In the genomic region with DNA sequence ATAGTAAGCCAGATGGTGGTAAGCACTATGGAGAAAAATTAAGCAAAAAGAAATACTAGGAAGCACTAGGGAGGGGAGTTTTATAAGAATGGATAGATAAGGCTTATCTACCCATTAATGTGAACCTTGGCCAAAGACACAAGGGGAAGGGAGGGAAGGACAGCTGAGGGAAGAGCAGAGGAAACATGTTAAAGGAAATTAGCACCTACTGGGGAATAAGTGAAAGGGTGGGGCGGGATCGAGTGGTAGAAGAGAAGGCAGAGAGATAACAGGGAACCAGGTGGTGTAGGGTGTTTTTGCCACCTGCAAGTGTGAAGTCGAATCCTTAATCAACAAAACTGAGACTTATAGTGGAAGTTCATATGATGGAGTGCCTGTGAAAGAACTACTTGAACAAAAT, we compare ENCODE assay signal across 21 cellular contexts. TPM values are rescaled to one million over a fixed set of nuclear protein-coding genes. Genes with fewer than 3 reads are reported as not detected.
DNase-seq lines count a peak whose midpoint lies in the region; ATAC-seq lines count a peak whose summit lies in the region.
"Had no signal": no experiment of that assay in that cellular context is flagged by ENCODE, and none has a peak within 500 bp of the region (broad histone marks: within the 10 kb centered on the region; RNA-seq: fewer than 3 reads in every experiment).

No MANE protein-coding gene starts in this region.

- no peaks in the 10 kb centered on the region for H3K79me2 ChIP-seq in mesendoderm (ENCODE audit: control insufficient read depth, insufficient read depth, low read length)

- ATAC-seq in HG02981 (IDR thresholded peaks at IDR 0.05; ENCODE audit: unreplicated experiment) (no peak), HG02763 (IDR thresholded peaks at IDR 0.05; ENCODE audit: unreplicated experiment) (no peak)
- ATAC-seq: GM12878, heart right ventricle had no signal

- H2BK15ac ChIP-seq in mesendoderm (replicated peaks; ENCODE audit: low read depth), result no peak overlapping the region

- H3K79me1 ChIP-seq in mesendoderm (ENCODE audit: low read length), result no peaks in the 10 kb centered on the region

- no peak overlapping the region for H3K4me2 ChIP-seq in mesendoderm (ENCODE audit: low read length)

- H3K4ac ChIP-seq in mesendoderm (ENCODE audit: low read depth, low read length), result no peak overlapping the region

- H3K18ac ChIP-seq in mesendoderm (ENCODE audit: low read length), result no peak overlapping the region

- H3K23ac ChIP-seq in mesendoderm (ENCODE audit: low read length), result no peak overlapping the region

- no peak overlapping the region for H4K8ac ChIP-seq in mesendoderm (ENCODE audit: low read depth, low read length)

- H3K36me3 ChIP-seq in mesendoderm (ENCODE audit: control insufficient read depth, insufficient read depth, low read length), result no peaks in the 10 kb centered on the region
- H3K36me3 ChIP-seq: heart right ventricle, uterus had no signal

- no peak overlapping the region for H2BK120ac ChIP-seq in mesendoderm (ENCODE audit: low read depth, low read length)

- H2AK5ac ChIP-seq in mesendoderm (ENCODE audit: low read length), result no peak overlapping the region

- in situ Hi-C loops in G401 (cut with HindIII; ENCODE audit: low sequenced_read_pairs), result no loop called here

- DNase-seq in G401 (ENCODE audit: low spot score), result peak; percentile 77
- peak; percentile 28 for DNase-seq in NCI-H1105 treated with DMSO at 0.1 percent for 48 hours (lab: John Stamatoyannopoulos, UW)
- DNase-seq in NCI-H526 treated with DMSO at 0.1 percent for 48 hours (lab: John Stamatoyannopoulos, UW), result peak; percentile 16
- peak; percentile 82 for DNase-seq in mesendoderm
- no peak for DNase-seq in anterior cingulate cortex (lab: John Stamatoyannopoulos, UW)
- DNase-seq: activated CD4-positive, alpha-beta T cell treated with anti-CD3 and anti-CD28 coated beads, Interleukin-2, amount 10 ng/mL, durations not matched to agents 24 days and 14 days; activated CD8-positive, alpha-beta memory T cell treated with anti-CD3 and anti-CD28 coated beads, Interleukin-2, amount 50 U/mL, for 48 hours; aorta; cerebellar nuclear complex; GF-D8; heart right ventricle; islet precursor cell; Karpas-422; naive B cell; NCI-H1048; posterior cingulate gyrus; stimulated activated CD4-positive, alpha-beta T cell treated with anti-CD3 and anti-CD28 coated beads, Interleukin-2, amount 100 ng/mL, for 48 hours; uterus had no signal

- no peak overlapping the region for H4K5ac ChIP-seq in mesendoderm (ENCODE audit: low read length)

- H3K27ac ChIP-seq in mesendoderm (ENCODE audit: low read depth, low read length), result no peak overlapping the region
- H3K27ac ChIP-seq: heart right ventricle, uterus had no signal

- no peak overlapping the region for H3K4me3 ChIP-seq in mesendoderm (ENCODE audit: low read length)
- H3K4me3 ChIP-seq: GM12878, heart right ventricle, uterus had no signal

- no peak overlapping the region for H3K56ac ChIP-seq in mesendoderm (ENCODE audit: low read length)

- no peaks in the 10 kb centered on the region for H3K27me3 ChIP-seq in mesendoderm (ENCODE audit: insufficient read depth, low read length, poor library complexity)

- no CpG with 5 or more reads among the region's 3 CpGs for WGBS in mesendoderm (ENCODE audit: extremely low coverage, insufficient coverage, low lambda C conversion rate)

- H3K4me1 ChIP-seq in mesendoderm (ENCODE audit: control insufficient read depth, low read depth, low read length), result no peaks in the 10 kb centered on the region
- H3K4me1 ChIP-seq: uterus had no signal

- no peak overlapping the region for H3K9ac ChIP-seq in mesendoderm (ENCODE audit: low read length)

- no peak overlapping the region for H2BK5ac ChIP-seq in mesendoderm (ENCODE audit: low read length)

RNA-seq across cellular contexts. Expression of a gene that starts 1.7 kb away (rescaled TPM):
- total RNA-seq in G401 (2014; rRNA removed; shearing (Covaris generic)), result not detected in 2 replicates
- 0.11 TPM for polyA plus RNA-seq in mesendoderm (2013, experiment 1 of 2)
- 0.04 TPM for polyA plus RNA-seq in mesendoderm (2013, experiment 2 of 2)
- total RNA-seq: activated CD4-positive, alpha-beta T cell treated with anti-CD3 and anti-CD28 coated beads, Interleukin-2, amount 10 ng/mL, durations not matched to agents 24 days and 14 days; aorta; GM12878 had no signal
- polyA plus RNA-seq: aorta, GM12878 had no signal

Comparison
In these comparisons a context has a peak if more than half of its experiments do, and no peak if none do; other contexts are left out.
1. DNase-seq: peak in G401 (single experiment), NCI-H1105 treated with DMSO at 0.1 percent for 48 hours (single experiment), NCI-H526 treated with DMSO at 0.1 percent for 48 hours (single experiment) and mesendoderm (single experiment); none in anterior cingulate cortex (0 of 58).